1 cellular context compared by ENCODE assay signal in the genomic region with DNA sequence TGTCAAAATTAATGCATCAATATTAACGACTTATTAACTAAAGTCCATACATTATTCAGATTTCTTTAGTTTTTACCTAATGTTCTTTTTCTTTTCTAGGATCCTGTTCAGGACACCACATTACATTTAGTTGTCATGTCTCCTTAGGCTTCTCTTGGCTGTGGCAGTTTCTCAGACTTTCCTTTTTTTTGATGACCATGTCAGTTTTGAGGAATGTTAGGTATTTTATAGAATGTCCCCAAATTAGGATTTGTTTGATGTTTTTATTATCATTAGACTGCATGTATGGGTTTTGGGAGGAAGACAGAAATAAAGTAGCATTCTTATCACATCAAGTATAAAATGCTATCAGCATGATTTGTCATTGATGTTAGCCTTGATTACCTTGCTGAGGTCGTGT.
TF ChIP-seq lines count a peak whose summit lies in the region.

No MANE protein-coding gene starts in this region.

TF ChIP-seq in K562, 482 proteins besides CTCF, POLR2A, EP300 and RAD21 (continued from another document):
- TF ChIP-seq WHSC1 (IDR thresholded peaks at IDR 0.05; ENCODE audit: low read length) (no peak), HDAC3 (IDR thresholded peaks at IDR 0.05; ENCODE audit: borderline replicate concordance, partially characterized antibody) (no peak)
